ENCODE assay signal across 8 cellular contexts in genomic region chr11:67421421-67422031, GRCh38. TPM values are rescaled to one million over a fixed set of nuclear protein-coding genes. Genes with fewer than 3 reads are reported as not detected.
DNase-seq lines count a peak whose midpoint lies in the region; ATAC-seq and TF ChIP-seq lines count a peak whose summit lies in the region.

No MANE protein-coding gene starts in this region.

- no peaks in the 10 kb centered on the region for H3K9me3 Mint-ChIP-seq in activated CD4-positive, alpha-beta T cell treated with anti-CD3 and anti-CD28 coated beads, Interleukin-2, amount 10 ng/mL, durations not matched to agents 7 days and 5 days
- no peaks in the 10 kb centered on the region for H3K9me3 Mint-ChIP-seq in activated CD8-positive, alpha-beta T cell treated with anti-CD3 and anti-CD28 coated beads for 36 hours
- no peaks in the 10 kb centered on the region for H3K9me3 Mint-ChIP-seq in immature natural killer cell

- H3K4me3 ChIP-seq in subcutaneous abdominal adipose tissue (ENCODE audit: low read depth in 1 of 5, low read length in 5 of 5): peak overlapping the region in 3 of 5 donors; percentile 17 to 68 (median 43)

- H3K27me3 ChIP-seq in subcutaneous abdominal adipose tissue (ENCODE audit: control insufficient read depth in 5 of 5, insufficient read depth in 4 of 5, low read length in 5 of 5): no peaks in the 10 kb centered on the region

- H3K4me1 ChIP-seq in subcutaneous abdominal adipose tissue (ENCODE audit: control insufficient read depth in 5 of 5, insufficient read depth in 5 of 5, low read length in 5 of 5): peaks cover 0 to 32% (median 24%) of the 10 kb centered on the region in 5 donors

- no peaks in the 10 kb centered on the region for H3K9me3 ChIP-seq in subcutaneous abdominal adipose tissue (ENCODE audit: control insufficient read depth in 5 of 5, low read length in 5 of 5)

- CTCF ChIA-PET in activated CD4-positive, alpha-beta T cell treated with anti-CD3 and anti-CD28 coated beads, Interleukin-2, amount 10 ng/mL, durations not matched to agents 7 days and 5 days (lab: Charles Lee): interaction anchor here (1.1 to 2.4 kb wide), 4 partner anchors 15 to 63 kb away, joined by 4 to 7 read pairs (median 4); partner anchors contain the start of genes PPP1CA and TBC1D10C
- CTCF ChIA-PET in activated CD8-positive, alpha-beta T cell treated with anti-CD3 and anti-CD28 coated beads for 36 hours (lab: Charles Lee): interaction anchor here (0.8 to 3.5 kb wide), 2 partner anchors 19 to 47 kb away, joined by 4 to 21 read pairs; partner anchors contain the start of genes PPP1CA and TBC1D10C

- H3K36me3 Mint-ChIP-seq in activated CD4-positive, alpha-beta T cell treated with anti-CD3 and anti-CD28 coated beads, Interleukin-2, amount 10 ng/mL, durations not matched to agents 7 days and 5 days (ENCODE audit: low read depth): peaks cover 3% of the 10 kb centered on the region
- no peaks in the 10 kb centered on the region for H3K36me3 Mint-ChIP-seq in activated CD8-positive, alpha-beta T cell treated with anti-CD3 and anti-CD28 coated beads for 36 hours (ENCODE audit: low read depth)
- H3K36me3 Mint-ChIP-seq in immature natural killer cell: no peaks in the 10 kb centered on the region

- no peak for TF ChIP-seq CTCF in activated CD8-positive, alpha-beta T cell treated with anti-CD3 and anti-CD28 coated beads for 36 hours (IDR thresholded peaks at IDR 0.05)

- H3K36me3 ChIP-seq in subcutaneous abdominal adipose tissue (ENCODE audit: control insufficient read depth in 5 of 5, insufficient read depth in 5 of 5, low read length in 5 of 5): no peaks in the 10 kb centered on the region

- peak overlapping the region; percentile 87 for H3K27ac Mint-ChIP-seq in activated CD4-positive, alpha-beta T cell treated with anti-CD3 and anti-CD28 coated beads, Interleukin-2, amount 10 ng/mL, durations not matched to agents 7 days and 5 days
- H3K27ac Mint-ChIP-seq in activated CD8-positive, alpha-beta T cell treated with anti-CD3 and anti-CD28 coated beads for 36 hours: peak overlapping the region; percentile 84
- peak overlapping the region; percentile 66 to 91 (median 88) for H3K27ac Mint-ChIP-seq in immature natural killer cell

- H3K27me3 Mint-ChIP-seq in activated CD4-positive, alpha-beta T cell treated with anti-CD3 and anti-CD28 coated beads, Interleukin-2, amount 10 ng/mL, durations not matched to agents 7 days and 5 days: no peaks in the 10 kb centered on the region
- H3K27me3 Mint-ChIP-seq in activated CD8-positive, alpha-beta T cell treated with anti-CD3 and anti-CD28 coated beads for 36 hours: no peaks in the 10 kb centered on the region
- H3K27me3 Mint-ChIP-seq in immature natural killer cell (ENCODE audit: low read depth in 3 of 3): peaks cover 0 to 13% (median 0%) of the 10 kb centered on the region in 3 donors

- POLR2A ChIA-PET in activated CD4-positive, alpha-beta T cell treated with anti-CD3 and anti-CD28 coated beads, Interleukin-2, amount 10 ng/mL, durations not matched to agents 7 days and 5 days (lab: Charles Lee): no interaction called here
- POLR2A ChIA-PET in activated CD8-positive, alpha-beta T cell treated with anti-CD3 and anti-CD28 coated beads for 36 hours (lab: Charles Lee): interaction anchor here (1.0 to 10.0 kb wide), 8 partner anchors 8 to 63 kb away, joined by 3 to 178 read pairs (median 28); partner anchors contain the start of genes AIP, PPP1CA, PTPRCAP and TBC1D10C

- ATAC-seq in activated CD8-positive, alpha-beta T cell treated with anti-CD3 and anti-CD28 coated beads for 36 hours: no peak

- intact Hi-C loops in activated CD8-positive, alpha-beta T cell treated with anti-CD3 and anti-CD28 coated beads for 36 hours (cut with micrococcal nuclease): no loop called here

- no peak overlapping the region for H3K27ac ChIP-seq in subcutaneous abdominal adipose tissue (ENCODE audit: low read depth, low read length)

- no peak for DNase-seq in activated CD4-positive, alpha-beta T cell treated with anti-CD3 and anti-CD28 coated beads, Interleukin-2, amount 10 ng/mL, durations not matched to agents 7 days and 5 days
- no peak for DNase-seq in activated CD4-positive, alpha-beta T cell treated with anti-CD3 and anti-CD28 coated beads for 48 hours
- no peak for DNase-seq in activated CD8-positive, alpha-beta T cell treated with anti-CD3 and anti-CD28 coated beads for 36 hours
- no peak for DNase-seq in immature natural killer cell
- DNase-seq in HT-29 (ENCODE audit: low spot score): no peak
- no peak for DNase-seq in effector CD8-positive, alpha-beta T cell (lab: John Stamatoyannopoulos, UW)
- DNase-seq in stimulated activated CD4-positive, alpha-beta T cell treated with anti-CD3 and anti-CD28 coated beads, Interleukin-4, amount 100 ng/mL, for 4 hours: no peak

- peak overlapping the region; percentile 74 for H3K4me3 Mint-ChIP-seq in activated CD4-positive, alpha-beta T cell treated with anti-CD3 and anti-CD28 coated beads, Interleukin-2, amount 10 ng/mL, durations not matched to agents 7 days and 5 days
- H3K4me3 Mint-ChIP-seq in activated CD8-positive, alpha-beta T cell treated with anti-CD3 and anti-CD28 coated beads for 36 hours: peak overlapping the region; percentile 67
- peak overlapping the region; percentile 58 to 77 (median 70) for H3K4me3 Mint-ChIP-seq in immature natural killer cell

- peaks cover 55% of the 10 kb centered on the region for H3K4me1 Mint-ChIP-seq in activated CD4-positive, alpha-beta T cell treated with anti-CD3 and anti-CD28 coated beads, Interleukin-2, amount 10 ng/mL, durations not matched to agents 7 days and 5 days
- H3K4me1 Mint-ChIP-seq in activated CD8-positive, alpha-beta T cell treated with anti-CD3 and anti-CD28 coated beads for 36 hours (ENCODE audit: low read depth): peaks cover 41% of the 10 kb centered on the region
- H3K4me1 Mint-ChIP-seq in immature natural killer cell: peaks cover 48 to 54% of the 10 kb centered on the region in 2 donors

- H3K9ac ChIP-seq in subcutaneous abdominal adipose tissue (ENCODE audit: low read length in 5 of 5): no peak overlapping the region

RNA-seq across cellular contexts. Expression of gene CARNS1, which starts 6.0 kb away (rescaled TPM):
- total RNA-seq in activated CD4-positive, alpha-beta T cell treated with anti-CD3 and anti-CD28 coated beads, Interleukin-2, amount 10 ng/mL, durations not matched to agents 7 days and 5 days: 1 to 10 TPM; 1.2 to 1.9 TPM
- total RNA-seq in activated CD8-positive, alpha-beta T cell treated with anti-CD3 and anti-CD28 coated beads for 36 hours: 1 to 10 TPM; 6.2 to 6.9 TPM
- 1 to 10 TPM; 1.9 to 3.4 (median 2.7) TPM for polyA plus RNA-seq in immature natural killer cell
- total RNA-seq in HT-29 (2014; rRNA removed; shearing (Covaris generic)): 0.70 and 0.76 TPM in 2 replicates

RNA-seq across cellular contexts. Expression of gene RPS6KB2, which starts 6.8 kb away (rescaled TPM):
- total RNA-seq in activated CD4-positive, alpha-beta T cell treated with anti-CD3 and anti-CD28 coated beads, Interleukin-2, amount 10 ng/mL, durations not matched to agents 7 days and 5 days: 10 to 100 TPM; 57.5 to 68.1 TPM
- 10 to 100 TPM; 54.8 to 57.4 TPM for total RNA-seq in activated CD8-positive, alpha-beta T cell treated with anti-CD3 and anti-CD28 coated beads for 36 hours
- 10 to 100 TPM; 71.5 to 96.5 (median 74.9) TPM for polyA plus RNA-seq in immature natural killer cell
- total RNA-seq in HT-29 (2014; rRNA removed; shearing (Covaris generic)): 125 and 137 TPM in 2 replicates

RNA-seq across cellular contexts. Expression of gene PTPRCAP, which starts 16.0 kb away (rescaled TPM):
- total RNA-seq in activated CD4-positive, alpha-beta T cell treated with anti-CD3 and anti-CD28 coated beads, Interleukin-2, amount 10 ng/mL, durations not matched to agents 7 days and 5 days: 100 to 1,000 TPM; 328 to 389 TPM
- 100 to 1,000 TPM; 107 to 114 TPM for total RNA-seq in activated CD8-positive, alpha-beta T cell treated with anti-CD3 and anti-CD28 coated beads for 36 hours
- polyA plus RNA-seq in immature natural killer cell: 1,000 to 10,000 TPM; 1,315 to 1,354 (median 1,351) TPM
- total RNA-seq in HT-29 (2014; rRNA removed; shearing (Covaris generic)): 1.9 and 4.0 TPM in 2 replicates

RNA-seq across cellular contexts. Expression of gene TBC1D10C, which starts 17.6 kb away (rescaled TPM):
- total RNA-seq in activated CD4-positive, alpha-beta T cell treated with anti-CD3 and anti-CD28 coated beads, Interleukin-2, amount 10 ng/mL, durations not matched to agents 7 days and 5 days: 100 to 1,000 TPM; 256 to 323 TPM
- total RNA-seq in activated CD8-positive, alpha-beta T cell treated with anti-CD3 and anti-CD28 coated beads for 36 hours: 100 to 1,000 TPM; 138 to 144 TPM
- 100 to 1,000 TPM; 396 to 531 (median 451) TPM for polyA plus RNA-seq in immature natural killer cell
- total RNA-seq in HT-29 (2014; rRNA removed; shearing (Covaris generic)): 0.15 TPM in 1 of 2 replicates, not detected in the other

RNA-seq across cellular contexts. Expression of gene PPP1CA, which starts 19.9 kb away (rescaled TPM):
- 100 to 1,000 TPM; 301 to 331 TPM for total RNA-seq in activated CD4-positive, alpha-beta T cell treated with anti-CD3 and anti-CD28 coated beads, Interleukin-2, amount 10 ng/mL, durations not matched to agents 7 days and 5 days
- 100 to 1,000 TPM; 249 to 258 TPM for total RNA-seq in activated CD8-positive, alpha-beta T cell treated with anti-CD3 and anti-CD28 coated beads for 36 hours
- polyA plus RNA-seq in immature natural killer cell: 1,000 to 10,000 TPM in 1 of 3 donors, 100 to 1,000 TPM in 2; 830 to 1,276 (median 950) TPM
- total RNA-seq in HT-29 (2014; rRNA removed; shearing (Covaris generic)): 610 and 631 TPM in 2 replicates

Comparison
In these comparisons a context has a peak if more than half of its experiments do, and no peak if none do; other contexts are left out.
1. RNA of gene PTPRCAP, which starts 16.0 kb away (total RNA-seq): 328 to 389 TPM in activated CD4-positive, alpha-beta T cell treated with anti-CD3 and anti-CD28 coated beads, Interleukin-2, amount 10 ng/mL, durations not matched to agents 7 days and 5 days and 107 to 114 TPM in activated CD8-positive, alpha-beta T cell treated with anti-CD3 and anti-CD28 coated beads for 36 hours; 1.9 to 4.0 TPM in HT-29; every median in the first group is over 10 times any median in the second.
2. Peak in every context shown above with its lines, with median percentiles within 50 percentile points of each other: H3K27ac Mint-ChIP-seq and H3K4me3 Mint-ChIP-seq.